Comparison of ENCODE assay signal across 9 cellular contexts in genomic region chr9:136532799-136533774, GRCh38. TPM values are rescaled to one million over a fixed set of nuclear protein-coding genes. Genes with fewer than 3 reads are reported as not detected.
DNase-seq lines count a peak whose midpoint lies in the region; ATAC-seq and TF ChIP-seq lines count a peak whose summit lies in the region.
"Had no signal": no experiment of that assay in that cellular context is flagged by ENCODE, and none has a peak within 500 bp of the region (broad histone marks: within the 10 kb centered on the region; RNA-seq: fewer than 3 reads in every experiment).

No MANE protein-coding gene starts in this region.

- peak; percentile 13 for TF ChIP-seq POLR2A in GM18951 (IDR thresholded peaks at IDR 0.05; ENCODE audit: extremely low read depth, insufficient read depth, insufficient read length)

- peaks cover 16 to 42% of the 10 kb centered on the region in 2 donors for H3K4me1 ChIP-seq in esophagus (ENCODE audit: control insufficient read depth in 2 of 2, insufficient read depth in 2 of 2, low read length in 1 of 2)

- POLR2A ChIA-PET in activated CD4-positive, alpha-beta memory T cell treated with anti-CD3 and anti-CD28 coated beads for 36 hours (lab: Charles Lee), result interaction anchor here (0.5 to 2.3 kb wide), 9 partner anchors 9 to 174 kb away, joined by 3 to 10 read pairs (median 5); partner anchors contain the start of genes DNLZ and NOTCH1

- H3K9me3 ChIP-seq in esophagus (ENCODE audit: control insufficient read depth in 2 of 2, insufficient read depth in 1 of 2, low read depth in 1 of 2, low read length in 1 of 2), result no peaks in the 10 kb centered on the region

- no peaks in the 10 kb centered on the region for H3K9me3 Mint-ChIP-seq in activated CD4-positive, alpha-beta memory T cell treated with anti-CD3 and anti-CD28 coated beads for 36 hours

- peak; percentile 89 for DNase-seq in activated CD4-positive, alpha-beta memory T cell treated with anti-CD3 and anti-CD28 coated beads for 36 hours
- peak in 2 of 3 experiments; percentile 57 to 78 for DNase-seq in stimulated activated CD4-positive, alpha-beta T cell treated with anti-CD3 and anti-CD28 coated beads, TNF-alpha, amount 100 ng/mL, for 24 hours (ENCODE audit: low read depth in 3 of 3)
- DNase-seq in caudate nucleus (lab: John Stamatoyannopoulos, UW), result no peak
- DNase-seq in NCI-H1436 (lab: John Stamatoyannopoulos, UW), result no peak
- DNase-seq: amniotic stem cell had no signal

- CTCF ChIA-PET in activated CD4-positive, alpha-beta memory T cell treated with anti-CD3 and anti-CD28 coated beads for 36 hours (lab: Charles Lee), result interaction anchor here (2.5 kb wide), 1 partner anchor 48 kb away, joined by 16 read pairs; no protein-coding TSS in a partner anchor

- in situ Hi-C loops in GM18951 (cut with MboI; ENCODE audit: low sequenced_read_pairs, unreplicated experiment), result no loop called here

- H3K27me3 Mint-ChIP-seq in activated CD4-positive, alpha-beta memory T cell treated with anti-CD3 and anti-CD28 coated beads for 36 hours, result no peaks in the 10 kb centered on the region

- 57 to 58% methylated on average over 31 to 35 of the region's 35 CpGs for WGBS in esophagus, 2 donors

- no peak for ATAC-seq in HG02610 (IDR thresholded peaks at IDR 0.05; ENCODE audit: unreplicated experiment)
- no peak for ATAC-seq in HG02763 (IDR thresholded peaks at IDR 0.05; ENCODE audit: unreplicated experiment)

- H3K4me3 ChIP-seq in esophagus (ENCODE audit: low read depth in 1 of 2, low read length in 2 of 2), result no peak overlapping the region

- H3K27ac ChIP-seq in esophagus (ENCODE audit: low read depth in 2 of 2, low read length in 1 of 2) (peak overlapping the region; percentile 63 to 83), caudate nucleus (ENCODE audit: low read depth, low read length) (no peak overlapping the region)

- peaks cover 8% of the 10 kb centered on the region for H3K36me3 Mint-ChIP-seq in activated CD4-positive, alpha-beta memory T cell treated with anti-CD3 and anti-CD28 coated beads for 36 hours

- no peaks in the 10 kb centered on the region for H3K27me3 ChIP-seq in esophagus (ENCODE audit: control insufficient read depth in 1 of 2, insufficient read depth in 2 of 2, low read length in 2 of 2)

- H3K4me1 Mint-ChIP-seq in activated CD4-positive, alpha-beta memory T cell treated with anti-CD3 and anti-CD28 coated beads for 36 hours (ENCODE audit: low read depth), result peaks cover 47% of the 10 kb centered on the region

- H3K36me3 ChIP-seq in esophagus (ENCODE audit: control insufficient read depth in 2 of 2, insufficient read depth in 2 of 2, low read length in 1 of 2), result peaks cover 0 to 13% of the 10 kb centered on the region in 2 donors

- H3K27ac Mint-ChIP-seq in activated CD4-positive, alpha-beta memory T cell treated with anti-CD3 and anti-CD28 coated beads for 36 hours, result peak overlapping the region; percentile 92

- H3K4me3 Mint-ChIP-seq in activated CD4-positive, alpha-beta memory T cell treated with anti-CD3 and anti-CD28 coated beads for 36 hours, result peak overlapping the region; percentile 39

- intact Hi-C loops in activated CD4-positive, alpha-beta memory T cell treated with anti-CD3 and anti-CD28 coated beads for 36 hours (cut with micrococcal nuclease), result loop anchor here (2.0 to 10.0 kb wide), 2 partner anchors 14 to 352 kb away; partner anchors contain the start of genes NOTCH1 and TRAF2

RNA-seq across cellular contexts. Expression of gene NOTCH1, which starts 12.8 kb away (rescaled TPM):
- total RNA-seq in activated CD4-positive, alpha-beta memory T cell treated with anti-CD3 and anti-CD28 coated beads for 36 hours, result 10 to 100 TPM; 67.0 to 68.3 TPM
- polyA plus RNA-seq in esophagus, result 10 to 100 TPM in 1 of 2 donors, 1 to 10 TPM in 1; 9.6 to 19.8 TPM

RNA-seq across cellular contexts. Expression of gene SEC16A, which starts 50.2 kb away (rescaled TPM):
- 10 to 100 TPM; 54.1 to 57.0 TPM for total RNA-seq in activated CD4-positive, alpha-beta memory T cell treated with anti-CD3 and anti-CD28 coated beads for 36 hours
- polyA plus RNA-seq in esophagus, result 10 to 100 TPM; 24.3 to 32.9 TPM

Comparison
In these comparisons a context has a peak if more than half of its experiments do, and no peak if none do; other contexts are left out.
1. DNase-seq: peak in activated CD4-positive, alpha-beta memory T cell treated with anti-CD3 and anti-CD28 coated beads for 36 hours (single experiment) and stimulated activated CD4-positive, alpha-beta T cell treated with anti-CD3 and anti-CD28 coated beads, TNF-alpha, amount 100 ng/mL, for 24 hours (2 of 3); none in caudate nucleus (0 of 61) and NCI-H1436 (single experiment).